10 cellular contexts compared by ENCODE assay signal in genomic region chr11:40129276-40129675, GRCh38.
A peak's percentile ranks its signal among the peaks of the same experiment; 100 is the strongest.
DNase-seq lines count a peak whose midpoint lies in the region; ATAC-seq and TF ChIP-seq lines count a peak whose summit lies in the region.
"Had no signal": no experiment of that assay in that cellular context is flagged by ENCODE, and none has a peak within 500 bp of the region (broad histone marks: within the 10 kb centered on the region; RNA-seq: fewer than 3 reads in every experiment).

No MANE protein-coding gene starts in this region.

- no peak overlapping the region for H3K9ac ChIP-seq in SK-N-MC (ENCODE audit: insufficient read length)

- DNase-seq in Ammon's horn (ENCODE audit: low spot score), result peak; percentile 59
- DNase-seq in H7, result peak; percentile 16
- peak; percentile 62 for DNase-seq in SK-N-MC (ENCODE audit: low read depth, low spot score)
- no peak for DNase-seq in kidney epithelial cell (ENCODE audit: low read depth)
- DNase-seq in NCI-H1417 treated with DMSO at 0.1 percent for 48 hours (lab: John Stamatoyannopoulos, UW), result no peak
- DNase-seq: activated T-cell treated with anti-CD3 and anti-CD28 coated beads, Interleukin-2, amount 50 U/mL, for 1 hour; COR-L47 had no signal

- TF ChIP-seq CTCF in kidney epithelial cell (IDR thresholded peaks at IDR 0.05; ENCODE audit: insufficient read depth, low read length, poor library complexity, severe bottlenecking), result peak; percentile 45

- no peak overlapping the region for H3K27ac ChIP-seq in SK-N-MC

- H3K27me3 ChIP-seq in H7 (ENCODE audit: control insufficient read depth, insufficient read depth, low read length) (no peaks in the 10 kb centered on the region), kidney epithelial cell (ENCODE audit: control insufficient read depth, insufficient read depth, low read length) (no peaks in the 10 kb centered on the region)

- H3K36me3 ChIP-seq in H7 (replicated peaks; ENCODE audit: control insufficient read depth, insufficient read depth, low read length), result no peaks in the 10 kb centered on the region
- H3K36me3 ChIP-seq in SK-N-MC (ENCODE audit: insufficient read depth, low read length), result 0 out of 2 replicates have a peak, but pooled peaks cover 2% of the 10 kb centered on the region
- no peaks in the 10 kb centered on the region for H3K36me3 ChIP-seq in kidney epithelial cell (ENCODE audit: control insufficient read depth, insufficient read depth, low read length)

- no peak overlapping the region for H3K4me3 ChIP-seq in H7 (ENCODE audit: insufficient read depth, low read depth, low read length)
- no peak overlapping the region for H3K4me3 ChIP-seq in SK-N-MC
- no peak overlapping the region for H3K4me3 ChIP-seq in kidney epithelial cell (ENCODE audit: low read depth, low read length)

- ATAC-seq in GM18519 (IDR thresholded peaks at IDR 0.05; ENCODE audit: low FRiP score, unreplicated experiment) (no peak), GM19455 (IDR thresholded peaks at IDR 0.05; ENCODE audit: unreplicated experiment) (no peak), GM18858 (IDR thresholded peaks at IDR 0.05; ENCODE audit: unreplicated experiment) (no peak)

- peaks cover 3% of the 10 kb centered on the region; the same call in 1 of the 2 replicates for H3K9me3 ChIP-seq in SK-N-MC (ENCODE audit: low read depth, low read length)

Comparison
In these comparisons a context has a peak if more than half of its experiments do, and no peak if none do; other contexts are left out.
1. DNase-seq: peak in Ammon's horn (single experiment), H7 (single experiment) and SK-N-MC (single experiment); none in kidney epithelial cell (single experiment) and NCI-H1417 treated with DMSO at 0.1 percent for 48 hours (single experiment).